8 cellular contexts compared by ENCODE assay signal in the genomic region with DNA sequence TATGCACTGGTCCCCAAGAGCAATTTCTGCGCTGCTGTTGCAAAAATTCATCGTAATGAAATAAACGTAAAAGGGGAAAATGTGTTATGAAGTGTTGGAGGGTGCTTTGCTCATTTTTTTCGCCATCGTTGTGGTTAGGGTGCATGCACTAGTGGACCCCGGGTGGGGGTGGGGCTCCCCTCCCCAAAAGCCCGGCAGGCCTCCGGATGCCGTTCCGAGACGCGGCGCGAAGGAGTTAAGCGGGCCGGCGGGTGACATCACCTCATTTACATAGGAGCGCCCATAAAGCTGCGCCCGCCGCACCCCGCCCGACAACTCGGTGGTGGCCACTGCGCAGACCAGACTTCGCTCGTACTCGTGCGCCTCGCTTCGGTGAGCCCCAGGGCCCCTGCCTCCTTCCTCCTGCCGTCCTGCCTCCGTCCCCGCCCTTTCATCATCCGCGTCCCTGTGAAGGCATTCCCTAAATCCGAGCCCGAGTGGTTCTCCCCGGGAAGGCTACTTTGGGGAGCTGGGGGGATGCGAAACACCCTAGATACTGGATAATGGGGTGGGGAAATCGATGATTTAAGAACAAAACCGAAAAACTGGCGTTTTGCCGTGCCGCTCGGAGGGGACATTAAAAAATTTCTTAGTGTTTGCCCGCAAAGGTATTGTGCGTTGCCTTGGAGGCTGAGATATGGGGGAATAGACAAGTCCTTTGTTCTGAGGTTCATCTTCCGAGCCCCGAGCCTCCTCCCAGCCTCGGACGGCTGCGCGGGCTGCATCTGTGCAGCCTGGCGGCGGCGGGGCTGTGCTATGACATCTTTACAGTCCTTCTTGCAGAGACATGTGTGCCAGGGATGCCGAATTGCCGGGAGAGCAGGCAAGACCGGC.
DNase-seq lines count a peak whose midpoint lies in the region; ATAC-seq lines count a peak whose summit lies in the region.

A gene (plus strand): TSS at position 314 of the 873 bp plus-strand sequence.

- H3K9ac ChIP-seq in NT2/D1 (ENCODE audit: insufficient read length, low read depth), result peak within 1 kb of the TSS; percentile 99

- peaks cover 17% of the 10 kb centered on the region for H3K36me3 ChIP-seq in NT2/D1 (ENCODE audit: insufficient read depth, insufficient read length, low read length)
- peaks cover 13% of the 10 kb centered on the region for H3K36me3 ChIP-seq in effector memory CD4-positive, alpha-beta T cell (ENCODE audit: control insufficient read depth, insufficient read depth, low read length)

- no peaks in the 10 kb centered on the region for H3K9me3 Mint-ChIP-seq in memory B cell

- peak within 1 kb of the TSS; percentile 93 for H3K27ac Mint-ChIP-seq in memory B cell

- DNase-seq in AML-193 (lab: John Stamatoyannopoulos, UW) (peak; percentile 50 to 64), HS-5 (ENCODE audit: low read depth) (peak; percentile 56), NT2/D1 (ENCODE audit: low read depth, low spot score) (peak; percentile 66), memory B cell (ENCODE audit: low spot score in 2 of 2) (peak; percentile 79 to 80)
- peak in 2 of 3 experiments; percentile 62 to 69 for DNase-seq in activated CD8-positive, alpha-beta memory T cell treated with anti-CD3 and anti-CD28 coated beads for 48 hours (ENCODE audit: low read depth in 2 of 3, low spot score in 2 of 3)
- peak; percentile 67 to 74 (median 73) for DNase-seq in effector memory CD4-positive, alpha-beta T cell
- peak; percentile 71 for DNase-seq in stimulated activated CD8-positive, alpha-beta memory T cell treated with anti-CD3 and anti-CD28 coated beads, Interleukin-12 subunit alpha, Interleukin-12 subunit beta, amount 100 ng/mL, for 4 hours (ENCODE audit: low read depth)

- no peaks in the 10 kb centered on the region for H3K27me3 Mint-ChIP-seq in memory B cell

- no peaks in the 10 kb centered on the region for H3K27me3 ChIP-seq in NT2/D1 (ENCODE audit: insufficient read depth, insufficient read length)
- H3K27me3 ChIP-seq in effector memory CD4-positive, alpha-beta T cell (replicated peaks; ENCODE audit: control insufficient read depth, insufficient read depth, low read length, poor library complexity, severe bottlenecking), result no peaks in the 10 kb centered on the region

- H3K4me3 ChIP-seq in NT2/D1 (ENCODE audit: insufficient read length, low read depth), result peak within 1 kb of the TSS; percentile 84
- H3K4me3 ChIP-seq in effector memory CD4-positive, alpha-beta T cell (ENCODE audit: insufficient read depth, low read depth, low read length, poor library complexity, severe bottlenecking), result peak within 1 kb of the TSS; percentile 71

- H3K36me3 Mint-ChIP-seq in memory B cell, result peaks cover 13% of the 10 kb centered on the region

- no peaks in the 10 kb centered on the region for H3K9me3 ChIP-seq in NT2/D1 (ENCODE audit: insufficient read depth, low read length)
- no peaks in the 10 kb centered on the region for H3K9me3 ChIP-seq in effector memory CD4-positive, alpha-beta T cell (ENCODE audit: control insufficient read depth, low read length)

- ATAC-seq in GM19397 (IDR thresholded peaks at IDR 0.05; ENCODE audit: unreplicated experiment), result peak; percentile 41
- ATAC-seq in memory B cell (ENCODE audit: low read depth), result peak; percentile 61

- H3K4me1 ChIP-seq in NT2/D1 (ENCODE audit: insufficient read depth, insufficient read length), result no peaks in the 10 kb centered on the region
- H3K4me1 ChIP-seq in effector memory CD4-positive, alpha-beta T cell (ENCODE audit: control insufficient read depth, insufficient read depth, low read length, poor library complexity, severe bottlenecking), result peaks cover 18% of the 10 kb centered on the region

- peak within 1 kb of the TSS; percentile 99 for H3K4me3 Mint-ChIP-seq in memory B cell

- peak within 1 kb of the TSS; percentile 90 for H3K27ac ChIP-seq in effector memory CD4-positive, alpha-beta T cell (ENCODE audit: insufficient read depth, low read length, poor library complexity, severe bottlenecking)

- peaks cover 35% of the 10 kb centered on the region for H3K4me1 Mint-ChIP-seq in memory B cell

Comparison
In these comparisons a context has a peak if more than half of its experiments do, and no peak if none do; other contexts are left out.
1. Peak in every context shown above with its lines: DNase-seq, ATAC-seq, H3K4me3 ChIP-seq and H3K27ac ChIP-seq.